Comparison of ENCODE assay signal across 8 cellular contexts in the genomic region with DNA sequence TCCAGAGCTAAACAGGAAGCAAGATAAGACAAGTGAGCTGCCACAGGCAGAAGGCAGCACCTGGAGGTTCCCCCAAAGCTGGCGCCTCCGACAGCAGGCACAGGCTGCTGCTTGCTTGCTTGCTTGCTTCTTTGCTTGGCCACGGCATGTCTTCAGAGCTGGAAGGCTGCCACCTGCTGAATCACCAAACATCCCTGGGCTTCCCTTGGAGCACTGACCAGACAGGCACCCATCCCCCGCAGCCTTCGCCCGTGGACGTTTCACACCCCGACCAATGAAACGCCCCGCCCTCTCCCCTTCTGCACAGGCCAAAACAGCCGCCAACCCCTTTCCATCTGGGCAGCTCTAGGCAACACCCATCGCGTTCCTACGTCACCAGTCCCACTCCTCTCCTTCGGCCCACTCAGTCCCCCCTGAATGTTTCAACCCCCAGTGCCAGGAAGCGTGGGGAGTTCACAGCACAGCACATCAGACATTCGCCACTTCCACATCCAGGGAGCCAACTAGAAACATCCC. TPM values are rescaled to one million over a fixed set of nuclear protein-coding genes. Genes with fewer than 3 reads are reported as not detected.
DNase-seq lines count a peak whose midpoint lies in the region; ATAC-seq and TF ChIP-seq lines count a peak whose summit lies in the region.

No MANE protein-coding gene starts in this region.

- TF ChIP-seq CTCF in Calu3 (IDR thresholded peaks at IDR 0.05; ENCODE audit: unreplicated experiment) (no peak), foreskin fibroblast (IDR thresholded peaks at IDR 0.05; ENCODE audit: low read depth, low read length) (no peak), neural crest cell (conservative IDR thresholded peaks at IDR 0.05) (peak; percentile 26)

- peak overlapping the region; percentile 78 for H3K4me3 Mint-ChIP-seq in Calu3 (ENCODE audit: low read depth, unreplicated experiment)
- peak overlapping the region; percentile 96 for H3K4me3 Mint-ChIP-seq in neural crest cell

- peak; percentile 85 for DNase-seq in Calu3
- peak; percentile 86 for DNase-seq in HT-29 (ENCODE audit: low spot score)
- peak; percentile 90 for DNase-seq in RPMI7951 (ENCODE audit: low read depth)
- peak; percentile 59 for DNase-seq in activated gamma-delta T cell treated with Interleukin-2 at 50 U/mL for 16 hours
- DNase-seq in foreskin fibroblast: peak; percentile 95 to 98
- peak; percentile 35 for DNase-seq in neural crest cell (ENCODE audit: low read depth, low spot score)

- H3K27ac ChIP-seq in temporal lobe (ENCODE audit: low read depth, low read length): peak overlapping the region; percentile 99

- intact Hi-C loops in Calu3 (cut with micrococcal nuclease; ENCODE audit: unreplicated experiment): loop anchor here (2.0 to 5.0 kb wide), 4 partner anchors 45 to 255 kb away; no protein-coding TSS in a partner anchor

- H3K9me3 Mint-ChIP-seq in Calu3 (ENCODE audit: low read depth, unreplicated experiment) (no peaks in the 10 kb centered on the region), neural crest cell (no peaks in the 10 kb centered on the region)

- peaks cover 41% of the 10 kb centered on the region for H3K36me3 Mint-ChIP-seq in Calu3 (ENCODE audit: insufficient read depth, unreplicated experiment)
- H3K36me3 Mint-ChIP-seq in neural crest cell (ENCODE audit: low read depth): no peaks in the 10 kb centered on the region

- H3K27me3 Mint-ChIP-seq in Calu3 (ENCODE audit: unreplicated experiment) (no peaks in the 10 kb centered on the region), neural crest cell (ENCODE audit: low read depth) (peaks cover 2% of the 10 kb centered on the region)

- CTCF ChIA-PET in Calu3 (lab: Charles Lee): interaction anchor here (1.4 to 2.0 kb wide), 4 partner anchors 10 to 254 kb away, joined by 3 to 6 read pairs (median 6); no protein-coding TSS in a partner anchor

- peak overlapping the region; percentile 83 to 93 for H3K4me3 ChIP-seq in foreskin fibroblast (ENCODE audit: low read depth in 1 of 2, low read length in 2 of 2)

- no peaks in the 10 kb centered on the region for H3K4me1 Mint-ChIP-seq in Calu3 (ENCODE audit: low read depth, unreplicated experiment)
- H3K4me1 Mint-ChIP-seq in neural crest cell: peaks cover 31% of the 10 kb centered on the region

- BruUV-seq in Calu3 (replicated peaks; lab: Mats Ljungman, UMichigan): no TSS peak

- ATAC-seq in GM21360 (IDR thresholded peaks at IDR 0.05; ENCODE audit: unreplicated experiment): peak; percentile 20

- H3K27ac Mint-ChIP-seq in Calu3 (ENCODE audit: unreplicated experiment): peak overlapping the region; percentile 48
- H3K27ac Mint-ChIP-seq in neural crest cell (ENCODE audit: unreplicated experiment): peak overlapping the region; percentile 24

RNA-seq across cellular contexts. Expression of a gene that starts 1.7 kb away (rescaled TPM):
- total RNA-seq in Calu3 (2022) (26.1 and 34.5 TPM in 2 replicates), neural crest cell (14.2 and 14.4 TPM in 2 replicates), temporal lobe (26.6 TPM)
- total RNA-seq in HT-29 (2014; rRNA removed; shearing (Covaris generic)): 13.0 and 23.2 TPM in 2 replicates
- 25.9 and 31.8 TPM in 2 replicates for total RNA-seq in RPMI7951 (2014; rRNA removed; shearing (Covaris generic))

Comparison
In these comparisons a context has a peak if more than half of its experiments do, and no peak if none do; other contexts are left out.
1. Peak in every context shown above with its lines: DNase-seq, ATAC-seq, H3K4me3 ChIP-seq and H3K27ac ChIP-seq.
2. DNase-seq: peak in every context shown above with its lines; median percentile 96 in foreskin fibroblast; 90 in RPMI7951; 86 in HT-29; 85 in Calu3; 59 in activated gamma-delta T cell treated with Interleukin-2 at 50 U/mL for 16 hours; 35 in neural crest cell.